10 cellular contexts compared by ENCODE assay signal in genomic region chr5:74017786-74018211, GRCh38.
DNase-seq lines count a peak whose midpoint lies in the region; ATAC-seq, FAIRE-seq and TF ChIP-seq lines count a peak whose summit lies in the region.
"Had no signal": no experiment of that assay in that cellular context is flagged by ENCODE, and none has a peak within 500 bp of the region (broad histone marks: within the 10 kb centered on the region; RNA-seq: fewer than 3 reads in every experiment).

No MANE protein-coding gene starts in this region.

- no peaks in the 10 kb centered on the region for H3K9me3 Mint-ChIP-seq in type B pancreatic cell

- peak; percentile 78 to 83 for ATAC-seq in A549
- no peak for ATAC-seq in GM19328 (IDR thresholded peaks at IDR 0.05; ENCODE audit: unreplicated experiment)

- TF ChIP-seq RAD21 in A549 (conservative IDR thresholded peaks at IDR 0.05 in 1 of 2, IDR thresholded peaks at IDR 0.05 in 1 of 2) = no peak

- peaks cover 18% of the 10 kb centered on the region for H3K4me1 Mint-ChIP-seq in type B pancreatic cell (ENCODE audit: unreplicated experiment)

- peaks cover 10% of the 10 kb centered on the region; the same call in 2 of the 3 replicates for H3K4me1 ChIP-seq in A549

- WGBS in A549 (ENCODE audit: missing lambda C conversion rate) = 42% methylated on average over 3 of the region's 3 CpGs

- TF ChIP-seq EP300 in A549 (IDR thresholded peaks at IDR 0.05) = no peak

- H3K4me3 ChIP-seq in A549 = no peak overlapping the region

- no peak overlapping the region for H3K4me3 Mint-ChIP-seq in type B pancreatic cell

- peak overlapping the region; percentile 29; the same call in 1 of the 3 replicates for H3K4me2 ChIP-seq in A549

- H3K9me3 ChIP-seq in A549 = no peaks in the 10 kb centered on the region

- peaks cover 7% of the 10 kb centered on the region for H3K27me3 Mint-ChIP-seq in type B pancreatic cell

- POLR2A ChIA-PET in A549 (lab: Yijun Ruan, JAX) (no interaction called here), RWPE1 (lab: Yijun Ruan, JAX; ENCODE audit: low non-redundant PET) (interaction anchor here (0.6 kb wide), 1 partner anchor 623 kb away, joined by 3 read pairs; the partner anchor contains the start of gene ENC1)

- no peak overlapping the region for H3K27ac ChIP-seq in A549
- peak overlapping the region; percentile 83 for H3K27ac ChIP-seq in RWPE1
- H3K27ac ChIP-seq: C4-2B had no signal

- FAIRE-seq in A549 (lab: Jason Lieb, UNC) = no peak

- TF ChIP-seq CTCF in A549 (IDR thresholded peaks at IDR 0.05) = no peak
- TF ChIP-seq CTCF in RWPE1 (conservative IDR thresholded peaks at IDR 0.05; ENCODE audit: low read depth) = no peak
- TF ChIP-seq CTCF in type B pancreatic cell (conservative IDR thresholded peaks at IDR 0.05) = no peak

- CTCF ChIA-PET in A549 (lab: Yijun Ruan, JAX) = interaction anchor here (0.8 to 1.5 kb wide), 4 partner anchors 8 to 21 kb away, joined by 3 to 4 read pairs (median 4); no protein-coding TSS in a partner anchor
- CTCF ChIA-PET in RWPE1 (lab: Yijun Ruan, JAX) = interaction anchor here (1.0 kb wide), 1 partner anchor 115 kb away, joined by 4 read pairs; no protein-coding TSS in a partner anchor

- no peak for TF ChIP-seq POLR2A in A549 (IDR thresholded peaks at IDR 0.05; ENCODE audit: low read length)

- DNase-seq in A549 (ENCODE audit: low read depth in 1 of 2, low spot score in 1 of 2) = peak in 1 of 2 experiments; percentile 33
- peak; percentile 40 for DNase-seq in HS-5 (ENCODE audit: low read depth)
- DNase-seq in RWPE1 (ENCODE audit: low spot score) = peak; percentile 89
- peak; percentile 84 for DNase-seq in foreskin melanocyte
- no peak for DNase-seq in 8988T
- DNase-seq in stimulated activated CD8-positive, alpha-beta memory T cell treated with anti-CD3 and anti-CD28 coated beads, Interleukin-4, amount 100 ng/mL, for 48 hours = no peak
- no peak for DNase-seq in type B pancreatic cell (ENCODE audit: extremely low spot score, unreplicated experiment)
- DNase-seq: T-helper 1 cell had no signal

- H3K36me3 Mint-ChIP-seq in type B pancreatic cell = no peaks in the 10 kb centered on the region

- no peak overlapping the region for H3K27ac Mint-ChIP-seq in type B pancreatic cell

TF ChIP-seq in A549, 52 proteins besides CTCF, POLR2A, EP300 and RAD21:
- TF ChIP-seq ZSCAN20 (CRISPR knock-in tag; IDR thresholded peaks at IDR 0.05) (no peak), MAFK (IDR thresholded peaks at IDR 0.05; ENCODE audit: partially characterized antibody) (no peak), ZC3H11A (IDR thresholded peaks at IDR 0.05) (no peak), FOSL2 (IDR thresholded peaks at IDR 0.05) (no peak), FOSL2 (CRISPR knock-in tag; IDR thresholded peaks at IDR 0.05) (no peak), MAZ (IDR thresholded peaks at IDR 0.05; ENCODE audit: borderline replicate concordance, low read depth, low read length) (no peak), HOXA7 (CRISPR knock-in tag; IDR thresholded peaks at IDR 0.05) (no peak), FOSB (CRISPR knock-in tag; IDR thresholded peaks at IDR 0.05) (no peak)

Comparison
In these comparisons a context has a peak if more than half of its experiments do, and no peak if none do; other contexts are left out.
1. DNase-seq: peak in HS-5 (single experiment), RWPE1 (single experiment) and foreskin melanocyte (single experiment); none in 8988T (single experiment), stimulated activated CD8-positive, alpha-beta memory T cell treated with anti-CD3 and anti-CD28 coated beads, Interleukin-4, amount 100 ng/mL, for 48 hours (single experiment) and type B pancreatic cell (single experiment).